Comparison of ENCODE assay signal across 9 cellular contexts in genomic region chr1:169106095-169106920, GRCh38. TPM values are rescaled to one million over a fixed set of nuclear protein-coding genes. Genes with fewer than 3 reads are reported as not detected.
DNase-seq lines count a peak whose midpoint lies in the region; ATAC-seq, FAIRE-seq and TF ChIP-seq lines count a peak whose summit lies in the region.
"Had no signal": no experiment of that assay in that cellular context is flagged by ENCODE, and none has a peak within 500 bp of the region (broad histone marks: within the 10 kb centered on the region; RNA-seq: fewer than 3 reads in every experiment).

TSS of gene ATP1B1 (plus strand) at chr1:169106690. CDS start at chr1:169106830, 140 bp downstream.

- DNase-seq in AG20443 (ENCODE audit: low spot score) (peak; percentile 95), NCI-H226 (peak; percentile 89), kidney (peak; percentile 96)
- DNase-seq in central memory CD8-positive, alpha-beta T cell (ENCODE audit: low spot score in 2 of 2), result peak; percentile 64 to 69
- DNase-seq in stimulated activated CD4-positive, alpha-beta T cell treated with anti-CD3 and anti-CD28 coated beads, Interleukin-15, amount 100 ng/mL, for 24 hours, result peak; percentile 88

- H3K9me3 ChIP-seq in kidney (ENCODE audit: control insufficient read depth in 1 of 2, low read length in 2 of 2), result no peaks in the 10 kb centered on the region

- H3K4me3 Mint-ChIP-seq in central memory CD8-positive, alpha-beta T cell, result peak within 1 kb of the TSS; percentile 81

- H3K9me3 Mint-ChIP-seq in central memory CD8-positive, alpha-beta T cell, result no peaks in the 10 kb centered on the region

- no peak for FAIRE-seq in kidney (lab: Jason Lieb, UNC)
- FAIRE-seq: TTC549 had no signal

- peak; percentile 88 for ATAC-seq in GM19023 (IDR thresholded peaks at IDR 0.05; ENCODE audit: unreplicated experiment)
- ATAC-seq in HG03175 (IDR thresholded peaks at IDR 0.05; ENCODE audit: unreplicated experiment), result peak; percentile 89
- ATAC-seq in activated CD4-positive, CD25-positive, alpha-beta regulatory T cell treated with anti-CD3 and anti-CD28 coated beads, Interleukin-2, amount 50 U/mL, for 24 hours, result peak; percentile 88 to 91
- peak; percentile 93 for ATAC-seq in central memory CD8-positive, alpha-beta T cell (replicated peaks; ENCODE audit: extremely low read depth, poor library complexity, severe bottlenecking)

- peak within 1 kb of the TSS; percentile 88 to 100 for H3K4me3 ChIP-seq in kidney (ENCODE audit: low read length in 2 of 2)

- intact Hi-C loops in kidney (cut with DNase I), result no loop called here

- H3K27ac ChIP-seq in kidney (ENCODE audit: low read depth in 2 of 2, low read length in 2 of 2), result peak within 1 kb of the TSS; percentile 97 to 99

- peaks cover 6% of the 10 kb centered on the region for H3K36me3 Mint-ChIP-seq in central memory CD8-positive, alpha-beta T cell (ENCODE audit: insufficient read depth)

- H3K9ac ChIP-seq in kidney (ENCODE audit: low read length in 2 of 2), result peak within 1 kb of the TSS; percentile 99

- H3K27me3 Mint-ChIP-seq in central memory CD8-positive, alpha-beta T cell, result no peaks in the 10 kb centered on the region

- peak; percentile 65 for TF ChIP-seq CTCF in kidney (IDR thresholded peaks at IDR 0.05; ENCODE audit: borderline replicate concordance, extremely low read depth, insufficient read depth)

- peaks cover 26 to 31% of the 10 kb centered on the region in 2 donors for H3K4me1 ChIP-seq in kidney (ENCODE audit: control insufficient read depth in 1 of 2, insufficient read depth in 1 of 2, low read depth in 1 of 2, low read length in 2 of 2)

- H3K36me3 ChIP-seq in kidney (ENCODE audit: control insufficient read depth in 1 of 2, insufficient read depth in 2 of 2, low read length in 2 of 2), result peaks cover 15 to 42% of the 10 kb centered on the region in 2 donors

- peaks cover 22% of the 10 kb centered on the region for H3K4me1 Mint-ChIP-seq in central memory CD8-positive, alpha-beta T cell

- peak within 1 kb of the TSS; percentile 49 for H3K27ac Mint-ChIP-seq in central memory CD8-positive, alpha-beta T cell (ENCODE audit: low read depth)

RNA-seq across cellular contexts. Expression of gene ATP1B1, which starts in this region (rescaled TPM):
- 686 TPM for total RNA-seq in kidney
- 1,441 TPM for polyA plus RNA-seq in kidney (ENCODE audit: insufficient read depth, low read depth, low replicate concordance)

Comparison
In these comparisons a context has a peak if more than half of its experiments do, and no peak if none do; other contexts are left out.
1. Peak in every context shown above with its lines: DNase-seq, ATAC-seq, H3K4me3 ChIP-seq and H3K27ac ChIP-seq.